In the genomic region with DNA sequence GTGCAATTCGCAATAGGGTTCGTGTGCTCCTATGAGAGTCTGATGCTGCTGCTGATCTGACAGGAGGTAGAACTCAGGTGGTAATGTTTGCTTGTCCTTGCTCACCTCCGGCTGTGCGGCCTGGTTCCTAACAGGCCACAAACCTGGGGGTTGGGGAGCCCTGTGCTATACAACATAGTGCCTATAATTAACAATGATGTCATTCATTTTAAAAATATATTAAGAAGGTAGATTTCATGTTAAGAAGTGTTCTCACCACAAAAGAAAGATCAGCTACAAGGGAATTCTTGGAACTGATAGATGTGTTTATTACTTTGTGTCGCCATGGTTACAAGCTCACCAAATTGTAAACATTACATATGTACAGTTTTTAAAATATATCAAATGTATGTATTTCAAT, we compare ENCODE assay signal across 20 cellular contexts.
"Had no signal": no experiment of that assay in that cellular context is flagged by ENCODE, and none has a peak within 500 bp of the region (broad histone marks: within the 10 kb centered on the region; RNA-seq: fewer than 3 reads in every experiment).

No MANE protein-coding gene starts in this region.

- H3K9me3 ChIP-seq: SK-N-SH had no signal

- H3K9ac ChIP-seq: SK-N-SH had no signal

- H3K4me2 ChIP-seq: SK-N-SH had no signal

- DNase-seq: Karpas-422, KG1, MM.1S, NCI-H1092 treated with DMSO at 0.1 percent for 48 hours, NCI-H1436, NCI-H187, NCI-H2029, NCI-H2081 treated with DMSO at 0.1 percent for 48 hours, NCI-H2171, NCI-H226, NCI-H446, NCI-H510A, NCI-H524 treated with DMSO at 0.1 percent for 48 hours, NCI-H69, NCI-H774, RPMI8226, SHP77, SK-N-SH, SW 1271 had no signal

- H3K27ac ChIP-seq: HL-60 had no signal
